Comparison of ENCODE assay signal across 16 cellular contexts in genomic region chr14:22506778-22507351, GRCh38.
A peak's percentile ranks its signal among the peaks of the same experiment; 100 is the strongest.
DNase-seq lines count a peak whose midpoint lies in the region; ATAC-seq and TF ChIP-seq lines count a peak whose summit lies in the region.
"Had no signal": no experiment of that assay in that cellular context is flagged by ENCODE, and none has a peak within 500 bp of the region (broad histone marks: within the 10 kb centered on the region; RNA-seq: fewer than 3 reads in every experiment).

No MANE protein-coding gene starts in this region.

- no peak for TF ChIP-seq CTCF in GM06990 (IDR thresholded peaks at IDR 0.05; ENCODE audit: insufficient read depth, low read length, poor library complexity, severe bottlenecking)

- POLR2A ChIA-PET in naive thymus-derived CD8-positive, alpha-beta T cell (lab: Charles Lee), result interaction anchor here (0.8 to 34.2 kb wide), 11 partner anchors 8 to 510 kb away, joined by 3 to 760 read pairs (median 14); no protein-coding TSS in a partner anchor

- H3K27ac ChIP-seq in CD4-positive, CD25-positive, alpha-beta regulatory T cell (ENCODE audit: insufficient read depth, low read length, poor library complexity, severe bottlenecking), result peak overlapping the region; percentile 99
- H3K27ac ChIP-seq: C4-2B, gastroesophageal sphincter, pancreas, thoracic aorta had no signal

- peak overlapping the region; percentile 85 to 95 (median 89) for H3K4me3 Mint-ChIP-seq in CD4-positive, CD25-positive, alpha-beta regulatory T cell
- H3K4me3 Mint-ChIP-seq in activated T-helper 17 cell treated with anti-CD3 and anti-CD28 coated beads, Interleukin-2, amount 50 U/mL, for 72 hours, result peak overlapping the region; percentile 88
- peak overlapping the region; percentile 79 to 94 (median 86) for H3K4me3 Mint-ChIP-seq in naive thymus-derived CD8-positive, alpha-beta T cell

- peaks cover 46% of the 10 kb centered on the region for H3K36me3 ChIP-seq in CD4-positive, CD25-positive, alpha-beta regulatory T cell (ENCODE audit: control insufficient read depth, insufficient read depth, low read length)
- H3K36me3 ChIP-seq in GM06990 (ENCODE audit: control insufficient read depth, insufficient read depth, low read length), result peaks cover 1% of the 10 kb centered on the region
- H3K36me3 ChIP-seq: gastroesophageal sphincter, pancreas, thoracic aorta had no signal

- no peaks in the 10 kb centered on the region for H3K27me3 Mint-ChIP-seq in CD4-positive, CD25-positive, alpha-beta regulatory T cell
- no peaks in the 10 kb centered on the region for H3K27me3 Mint-ChIP-seq in activated T-helper 17 cell treated with anti-CD3 and anti-CD28 coated beads, Interleukin-2, amount 50 U/mL, for 72 hours
- H3K27me3 Mint-ChIP-seq in naive thymus-derived CD8-positive, alpha-beta T cell, result no peaks in the 10 kb centered on the region

- no peaks in the 10 kb centered on the region for H3K27me3 ChIP-seq in CD4-positive, CD25-positive, alpha-beta regulatory T cell (ENCODE audit: control insufficient read depth, insufficient read depth, low read length)
- H3K27me3 ChIP-seq in GM06990 (replicated peaks; ENCODE audit: control insufficient read depth, insufficient read depth, low read length), result no peaks in the 10 kb centered on the region
- H3K27me3 ChIP-seq: gastroesophageal sphincter had no signal

- H3K4me3 ChIP-seq in CD4-positive, CD25-positive, alpha-beta regulatory T cell (ENCODE audit: low read depth, low read length), result peak overlapping the region; percentile 90
- peak overlapping the region; percentile 52 for H3K4me3 ChIP-seq in GM06990 (replicated peaks; ENCODE audit: low read depth, low read length)
- H3K4me3 ChIP-seq: gastroesophageal sphincter, pancreas, thoracic aorta had no signal

- no peaks in the 10 kb centered on the region for H3K9me3 ChIP-seq in CD4-positive, CD25-positive, alpha-beta regulatory T cell (ENCODE audit: control insufficient read depth in 2 of 2, low read length in 2 of 2)
- H3K9me3 ChIP-seq: gastroesophageal sphincter, pancreas, thoracic aorta had no signal

- peak in 1 of 3 donors; percentile 67 for DNase-seq in CD4-positive, CD25-positive, alpha-beta regulatory T cell
- DNase-seq in GM06990 (ENCODE audit: extremely low read depth, insufficient read length) (no peak), AML-193 (lab: John Stamatoyannopoulos, UW) (no peak), NCI-H526 treated with DMSO at 0.1 percent for 48 hours (lab: John Stamatoyannopoulos, UW) (no peak)
- DNase-seq in naive thymus-derived CD8-positive, alpha-beta T cell, result peak in 3 of 10 donors; percentile 52 to 56 (median 53)
- DNase-seq: NCI-H187, NCI-H526, pancreas, SW 1271 had no signal

- peak; percentile 49 to 54 for ATAC-seq in CD4-positive, CD25-positive, alpha-beta regulatory T cell (ENCODE audit: low read depth in 2 of 2)
- ATAC-seq in activated T-helper 17 cell treated with anti-CD3 and anti-CD28 coated beads, Interleukin-2, amount 50 U/mL, for 72 hours (replicated peaks), result peak; percentile 72
- ATAC-seq in naive thymus-derived CD8-positive, alpha-beta T cell, result peak; percentile 49 to 67
- ATAC-seq in GM19452 (IDR thresholded peaks at IDR 0.05; ENCODE audit: unreplicated experiment) (no peak), GM21619 (IDR thresholded peaks at IDR 0.05; ENCODE audit: unreplicated experiment) (no peak)
- ATAC-seq: gastroesophageal sphincter, Panc1, pancreas had no signal

- H3K4me1 Mint-ChIP-seq in CD4-positive, CD25-positive, alpha-beta regulatory T cell, result peaks cover 23 to 75% (median 36%) of the 10 kb centered on the region in 4 donors
- H3K4me1 Mint-ChIP-seq in activated T-helper 17 cell treated with anti-CD3 and anti-CD28 coated beads, Interleukin-2, amount 50 U/mL, for 72 hours, result peaks cover 4% of the 10 kb centered on the region
- H3K4me1 Mint-ChIP-seq in naive thymus-derived CD8-positive, alpha-beta T cell, result peaks cover 14 to 77% (median 65%) of the 10 kb centered on the region in 4 donors

- peak overlapping the region; percentile 96 to 100 (median 99) for H3K27ac Mint-ChIP-seq in CD4-positive, CD25-positive, alpha-beta regulatory T cell
- H3K27ac Mint-ChIP-seq in activated T-helper 17 cell treated with anti-CD3 and anti-CD28 coated beads, Interleukin-2, amount 50 U/mL, for 72 hours, result peak overlapping the region; percentile 98
- H3K27ac Mint-ChIP-seq in naive thymus-derived CD8-positive, alpha-beta T cell, result peak overlapping the region; percentile 86 to 99 (median 98)

- no peaks in the 10 kb centered on the region for H3K9me3 Mint-ChIP-seq in CD4-positive, CD25-positive, alpha-beta regulatory T cell
- H3K9me3 Mint-ChIP-seq in activated T-helper 17 cell treated with anti-CD3 and anti-CD28 coated beads, Interleukin-2, amount 50 U/mL, for 72 hours, result no peaks in the 10 kb centered on the region
- no peaks in the 10 kb centered on the region for H3K9me3 Mint-ChIP-seq in naive thymus-derived CD8-positive, alpha-beta T cell

- H3K4me1 ChIP-seq in CD4-positive, CD25-positive, alpha-beta regulatory T cell (ENCODE audit: control insufficient read depth, insufficient read depth, low read length, poor library complexity, severe bottlenecking), result peaks cover 72% of the 10 kb centered on the region
- H3K4me1 ChIP-seq: pancreas had no signal

- peaks cover 74% of the 10 kb centered on the region for H3K36me3 Mint-ChIP-seq in CD4-positive, CD25-positive, alpha-beta regulatory T cell
- peaks cover 100% of the 10 kb centered on the region for H3K36me3 Mint-ChIP-seq in activated T-helper 17 cell treated with anti-CD3 and anti-CD28 coated beads, Interleukin-2, amount 50 U/mL, for 72 hours (ENCODE audit: low read depth)
- peaks cover 20 to 89% (median 63%) of the 10 kb centered on the region in 3 donors for H3K36me3 Mint-ChIP-seq in naive thymus-derived CD8-positive, alpha-beta T cell

Comparison
In these comparisons a context has a peak if more than half of its experiments do, and no peak if none do; other contexts are left out.
1. ATAC-seq: peak in CD4-positive, CD25-positive, alpha-beta regulatory T cell (2 of 2), activated T-helper 17 cell treated with anti-CD3 and anti-CD28 coated beads, Interleukin-2, amount 50 U/mL, for 72 hours (single experiment) and naive thymus-derived CD8-positive, alpha-beta T cell (2 of 2); none in GM19452 (single experiment) and GM21619 (single experiment).
2. Peak in every context shown above with its lines, with median percentiles within 50 percentile points of each other: H3K27ac Mint-ChIP-seq and H3K4me3 Mint-ChIP-seq.